ENCODE assay signal across 1 cellular context in genomic region chr20:17682103-17682888, GRCh38.
TF ChIP-seq lines count a peak whose summit lies in the region.

A gene with protein sequence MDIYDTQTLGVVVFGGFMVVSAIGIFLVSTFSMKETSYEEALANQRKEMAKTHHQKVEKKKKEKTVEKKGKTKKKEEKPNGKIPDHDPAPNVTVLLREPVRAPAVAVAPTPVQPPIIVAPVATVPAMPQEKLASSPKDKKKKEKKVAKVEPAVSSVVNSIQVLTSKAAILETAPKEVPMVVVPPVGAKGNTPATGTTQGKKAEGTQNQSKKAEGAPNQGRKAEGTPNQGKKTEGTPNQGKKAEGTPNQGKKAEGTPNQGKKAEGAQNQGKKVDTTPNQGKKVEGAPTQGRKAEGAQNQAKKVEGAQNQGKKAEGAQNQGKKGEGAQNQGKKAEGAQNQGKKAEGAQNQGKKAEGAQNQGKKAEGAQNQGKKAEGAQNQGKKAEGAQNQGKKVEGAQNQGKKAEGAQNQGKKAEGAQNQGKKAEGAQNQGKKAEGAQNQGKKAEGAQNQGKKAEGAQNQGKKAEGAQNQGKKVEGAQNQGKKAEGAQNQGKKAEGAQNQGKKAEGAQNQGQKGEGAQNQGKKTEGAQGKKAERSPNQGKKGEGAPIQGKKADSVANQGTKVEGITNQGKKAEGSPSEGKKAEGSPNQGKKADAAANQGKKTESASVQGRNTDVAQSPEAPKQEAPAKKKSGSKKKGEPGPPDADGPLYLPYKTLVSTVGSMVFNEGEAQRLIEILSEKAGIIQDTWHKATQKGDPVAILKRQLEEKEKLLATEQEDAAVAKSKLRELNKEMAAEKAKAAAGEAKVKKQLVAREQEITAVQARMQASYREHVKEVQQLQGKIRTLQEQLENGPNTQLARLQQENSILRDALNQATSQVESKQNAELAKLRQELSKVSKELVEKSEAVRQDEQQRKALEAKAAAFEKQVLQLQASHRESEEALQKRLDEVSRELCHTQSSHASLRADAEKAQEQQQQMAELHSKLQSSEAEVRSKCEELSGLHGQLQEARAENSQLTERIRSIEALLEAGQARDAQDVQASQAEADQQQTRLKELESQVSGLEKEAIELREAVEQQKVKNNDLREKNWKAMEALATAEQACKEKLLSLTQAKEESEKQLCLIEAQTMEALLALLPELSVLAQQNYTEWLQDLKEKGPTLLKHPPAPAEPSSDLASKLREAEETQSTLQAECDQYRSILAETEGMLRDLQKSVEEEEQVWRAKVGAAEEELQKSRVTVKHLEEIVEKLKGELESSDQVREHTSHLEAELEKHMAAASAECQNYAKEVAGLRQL (N-terminal part only) (minus strand): TSS chr20:17682242. CDS start chr20:17660507, 21,735 bp downstream.

TF ChIP-seq in HEK293, 187 proteins besides CTCF, POLR2A, EP300 and RAD21 (continued from another document and continues in another):
- TF ChIP-seq INSM2 (tag by site-specific recombination; IDR thresholded peaks at IDR 0.05), result 0 out of 2 replicates have a peak, but pooled peaks have one; percentile 38
- peak; percentile 29; the same call in 1 of the 2 replicates for TF ChIP-seq YY1 (tag by site-specific recombination; IDR thresholded peaks at IDR 0.05)
- peak; percentile 73; the same call in 1 of the 2 replicates for TF ChIP-seq TCF7L2 (IDR thresholded peaks at IDR 0.05; ENCODE audit: borderline replicate concordance, low read depth, low read length)
- 0 out of 2 replicates have a peak, but pooled peaks have one; percentile 31 for TF ChIP-seq ZBTB20 (tag by site-specific recombination; IDR thresholded peaks at IDR 0.05)
- TF ChIP-seq, protein P1, sequence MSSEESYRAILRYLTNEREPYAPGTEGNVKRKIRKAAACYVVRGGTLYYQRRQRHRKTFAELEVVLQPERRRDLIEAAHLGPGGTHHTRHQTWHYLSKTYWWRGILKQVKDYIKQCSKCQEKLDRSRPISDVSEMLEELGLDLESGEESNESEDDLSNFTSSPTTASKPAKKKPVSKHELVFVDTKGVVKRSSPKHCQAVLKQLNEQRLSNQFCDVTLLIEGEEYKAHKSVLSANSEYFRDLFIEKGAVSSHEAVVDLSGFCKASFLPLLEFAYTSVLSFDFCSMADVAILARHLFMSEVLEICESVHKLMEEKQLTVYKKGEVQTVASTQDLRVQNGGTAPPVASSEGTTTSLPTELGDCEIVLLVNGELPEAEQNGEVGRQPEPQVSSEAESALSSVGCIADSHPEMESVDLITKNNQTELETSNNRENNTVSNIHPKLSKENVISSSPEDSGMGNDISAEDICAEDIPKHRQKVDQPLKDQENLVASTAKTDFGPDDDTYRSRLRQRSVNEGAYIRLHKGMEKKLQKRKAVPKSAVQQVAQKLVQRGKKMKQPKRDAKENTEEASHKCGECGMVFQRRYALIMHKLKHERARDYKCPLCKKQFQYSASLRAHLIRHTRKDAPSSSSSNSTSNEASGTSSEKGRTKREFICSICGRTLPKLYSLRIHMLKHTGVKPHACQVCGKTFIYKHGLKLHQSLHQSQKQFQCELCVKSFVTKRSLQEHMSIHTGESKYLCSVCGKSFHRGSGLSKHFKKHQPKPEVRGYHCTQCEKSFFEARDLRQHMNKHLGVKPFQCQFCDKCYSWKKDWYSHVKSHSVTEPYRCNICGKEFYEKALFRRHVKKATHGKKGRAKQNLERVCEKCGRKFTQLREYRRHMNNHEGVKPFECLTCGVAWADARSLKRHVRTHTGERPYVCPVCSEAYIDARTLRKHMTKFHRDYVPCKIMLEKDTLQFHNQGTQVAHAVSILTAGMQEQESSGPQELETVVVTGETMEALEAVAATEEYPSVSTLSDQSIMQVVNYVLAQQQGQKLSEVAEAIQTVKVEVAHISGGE (tag by site-specific recombination; conservative IDR thresholded peaks at IDR 0.05; ENCODE audit: low read depth), result 0 out of 2 replicates have a peak, but pooled peaks have one; percentile 27
- TF ChIP-seq OVOL3 (tag by site-specific recombination; IDR thresholded peaks at IDR 0.05), result no peak
- no peak for TF ChIP-seq HOXC10 (CRISPR knock-in tag; IDR thresholded peaks at IDR 0.05)
- no peak for TF ChIP-seq HOXA7 (CRISPR knock-in tag; IDR thresholded peaks at IDR 0.05; ENCODE audit: borderline replicate concordance)
- TF ChIP-seq GLIS2 (tag by site-specific recombination; IDR thresholded peaks at IDR 0.05), result peak; percentile 84
- TF ChIP-seq ZNF792 (tag by site-specific recombination; IDR thresholded peaks at IDR 0.05), result no peak
- peak; percentile 44; the same call in 1 of the 2 replicates for TF ChIP-seq SP7 (tag by site-specific recombination; IDR thresholded peaks at IDR 0.05)
- TF ChIP-seq ZNF184 (tag by site-specific recombination; IDR thresholded peaks at IDR 0.05), result no peak
- TF ChIP-seq ZNF24 (tag by site-specific recombination; IDR thresholded peaks at IDR 0.05), result 0 out of 2 replicates have a peak, but pooled peaks have one; percentile 36
- no peak for TF ChIP-seq ZNF549 (tag by site-specific recombination; IDR thresholded peaks at IDR 0.05)
- TF ChIP-seq ZNF354C (tag by site-specific recombination; IDR thresholded peaks at IDR 0.05; ENCODE audit: borderline replicate concordance, low read depth), result no peak
- TF ChIP-seq ZNF585B (tag by site-specific recombination; IDR thresholded peaks at IDR 0.05), result no peak
- peak; percentile 91 for TF ChIP-seq SP2 (tag by site-specific recombination; IDR thresholded peaks at IDR 0.05)
- TF ChIP-seq ZBTB8A (tag by site-specific recombination; IDR thresholded peaks at IDR 0.05), result 0 out of 2 replicates have a peak, but pooled peaks have one; percentile 22
- TF ChIP-seq, protein P2, sequence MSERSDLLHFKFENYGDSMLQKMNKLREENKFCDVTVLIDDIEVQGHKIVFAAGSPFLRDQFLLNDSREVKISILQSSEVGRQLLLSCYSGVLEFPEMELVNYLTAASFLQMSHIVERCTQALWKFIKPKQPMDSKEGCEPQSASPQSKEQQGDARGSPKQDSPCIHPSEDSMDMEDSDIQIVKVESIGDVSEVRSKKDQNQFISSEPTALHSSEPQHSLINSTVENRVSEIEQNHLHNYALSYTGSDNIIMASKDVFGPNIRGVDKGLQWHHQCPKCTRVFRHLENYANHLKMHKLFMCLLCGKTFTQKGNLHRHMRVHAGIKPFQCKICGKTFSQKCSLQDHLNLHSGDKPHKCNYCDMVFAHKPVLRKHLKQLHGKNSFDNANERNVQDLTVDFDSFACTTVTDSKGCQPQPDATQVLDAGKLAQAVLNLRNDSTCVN (tag by site-specific recombination; optimal IDR thresholded peaks at IDR 0.05), result peak; percentile 84
- TF ChIP-seq, protein P3, sequence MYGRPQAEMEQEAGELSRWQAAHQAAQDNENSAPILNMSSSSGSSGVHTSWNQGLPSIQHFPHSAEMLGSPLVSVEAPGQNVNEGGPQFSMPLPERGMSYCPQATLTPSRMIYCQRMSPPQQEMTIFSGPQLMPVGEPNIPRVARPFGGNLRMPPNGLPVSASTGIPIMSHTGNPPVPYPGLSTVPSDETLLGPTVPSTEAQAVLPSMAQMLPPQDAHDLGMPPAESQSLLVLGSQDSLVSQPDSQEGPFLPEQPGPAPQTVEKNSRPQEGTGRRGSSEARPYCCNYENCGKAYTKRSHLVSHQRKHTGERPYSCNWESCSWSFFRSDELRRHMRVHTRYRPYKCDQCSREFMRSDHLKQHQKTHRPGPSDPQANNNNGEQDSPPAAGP (tag by site-specific recombination; IDR thresholded peaks at IDR 0.05), result no peak
- TF ChIP-seq PBX3 (CRISPR knock-in tag; IDR thresholded peaks at IDR 0.05), result peak; percentile 99
- TF ChIP-seq ZNF335 (tag by site-specific recombination; conservative IDR thresholded peaks at IDR 0.05), result peak; percentile 54
- no peak for TF ChIP-seq GLI4 (tag by site-specific recombination; IDR thresholded peaks at IDR 0.05)
- no peak for TF ChIP-seq ZNF645 (tag by site-specific recombination; IDR thresholded peaks at IDR 0.05)
- peak; percentile 59 for TF ChIP-seq IKZF3 (tag by site-specific recombination; IDR thresholded peaks at IDR 0.05)
- peak; percentile 67 for TF ChIP-seq ZIC2 (tag by site-specific recombination; IDR thresholded peaks at IDR 0.05)
- TF ChIP-seq ZNF324 (tag by site-specific recombination; IDR thresholded peaks at IDR 0.05), result 0 out of 2 replicates have a peak, but pooled peaks have one; percentile 27
- peak; percentile 23; the same call in 1 of the 2 replicates for TF ChIP-seq ZNF398 (tag by site-specific recombination; IDR thresholded peaks at IDR 0.05)
- no peak for TF ChIP-seq KLF16 (tag by site-specific recombination; IDR thresholded peaks at IDR 0.05)
- TF ChIP-seq, protein P4, sequence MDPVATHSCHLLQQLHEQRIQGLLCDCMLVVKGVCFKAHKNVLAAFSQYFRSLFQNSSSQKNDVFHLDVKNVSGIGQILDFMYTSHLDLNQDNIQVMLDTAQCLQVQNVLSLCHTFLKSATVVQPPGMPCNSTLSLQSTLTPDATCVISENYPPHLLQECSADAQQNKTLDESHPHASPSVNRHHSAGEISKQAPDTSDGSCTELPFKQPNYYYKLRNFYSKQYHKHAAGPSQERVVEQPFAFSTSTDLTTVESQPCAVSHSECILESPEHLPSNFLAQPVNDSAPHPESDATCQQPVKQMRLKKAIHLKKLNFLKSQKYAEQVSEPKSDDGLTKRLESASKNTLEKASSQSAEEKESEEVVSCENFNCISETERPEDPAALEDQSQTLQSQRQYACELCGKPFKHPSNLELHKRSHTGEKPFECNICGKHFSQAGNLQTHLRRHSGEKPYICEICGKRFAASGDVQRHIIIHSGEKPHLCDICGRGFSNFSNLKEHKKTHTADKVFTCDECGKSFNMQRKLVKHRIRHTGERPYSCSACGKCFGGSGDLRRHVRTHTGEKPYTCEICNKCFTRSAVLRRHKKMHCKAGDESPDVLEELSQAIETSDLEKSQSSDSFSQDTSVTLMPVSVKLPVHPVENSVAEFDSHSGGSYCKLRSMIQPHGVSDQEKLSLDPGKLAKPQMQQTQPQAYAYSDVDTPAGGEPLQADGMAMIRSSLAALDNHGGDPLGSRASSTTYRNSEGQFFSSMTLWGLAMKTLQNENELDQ (tag by site-specific recombination; IDR thresholded peaks at IDR 0.05; ENCODE audit: low read depth), result no peak
- TF ChIP-seq ZNF76 (tag by site-specific recombination; IDR thresholded peaks at IDR 0.05; ENCODE audit: borderline replicate concordance, low read depth), result peak; percentile 65; the same call in 1 of the 2 replicates
- no peak for TF ChIP-seq ZNF629 (tag by site-specific recombination; IDR thresholded peaks at IDR 0.05)
- TF ChIP-seq, protein P5, sequence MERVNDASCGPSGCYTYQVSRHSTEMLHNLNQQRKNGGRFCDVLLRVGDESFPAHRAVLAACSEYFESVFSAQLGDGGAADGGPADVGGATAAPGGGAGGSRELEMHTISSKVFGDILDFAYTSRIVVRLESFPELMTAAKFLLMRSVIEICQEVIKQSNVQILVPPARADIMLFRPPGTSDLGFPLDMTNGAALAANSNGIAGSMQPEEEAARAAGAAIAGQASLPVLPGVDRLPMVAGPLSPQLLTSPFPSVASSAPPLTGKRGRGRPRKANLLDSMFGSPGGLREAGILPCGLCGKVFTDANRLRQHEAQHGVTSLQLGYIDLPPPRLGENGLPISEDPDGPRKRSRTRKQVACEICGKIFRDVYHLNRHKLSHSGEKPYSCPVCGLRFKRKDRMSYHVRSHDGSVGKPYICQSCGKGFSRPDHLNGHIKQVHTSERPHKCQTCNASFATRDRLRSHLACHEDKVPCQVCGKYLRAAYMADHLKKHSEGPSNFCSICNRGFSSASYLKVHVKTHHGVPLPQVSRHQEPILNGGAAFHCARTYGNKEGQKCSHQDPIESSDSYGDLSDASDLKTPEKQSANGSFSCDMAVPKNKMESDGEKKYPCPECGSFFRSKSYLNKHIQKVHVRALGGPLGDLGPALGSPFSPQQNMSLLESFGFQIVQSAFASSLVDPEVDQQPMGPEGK (tag by site-specific recombination; IDR thresholded peaks at IDR 0.05), result 0 out of 2 replicates have a peak, but pooled peaks have one; percentile 27
- TF ChIP-seq ZFHX2 (tag by site-specific recombination; conservative IDR thresholded peaks at IDR 0.05), result no peak
